In genomic region chr11:102317099-102317767, GRCh38 we compare ENCODE assay signal across 8 cellular contexts. TPM values are rescaled to one million over a fixed set of nuclear protein-coding genes. Genes with fewer than 3 reads are reported as not detected.
DNase-seq lines count a peak whose midpoint lies in the region; ATAC-seq and TF ChIP-seq lines count a peak whose summit lies in the region.

Gene BIRC3 (plus strand): TSS chr11:102317484. CDS start chr11:102324510, 7,026 bp downstream.

- DNase-seq in GM13977 (ENCODE audit: low spot score) (peak; percentile 77), NCI-H146 (lab: John Stamatoyannopoulos, UW) (peak; percentile 98), T-helper 22 cell (ENCODE audit: low read depth) (peak; percentile 95), astrocyte of the cerebellum (ENCODE audit: low read depth) (peak; percentile 79), iPS DF 19.7 (ENCODE audit: low read depth, low spot score) (peak; percentile 35), gastrocnemius medialis (peak; percentile 79 to 90), NCI-H446 treated with DMSO at 0.1 percent for 48 hours (lab: John Stamatoyannopoulos, UW) (no peak)

- no peaks in the 10 kb centered on the region for H3K27me3 ChIP-seq in gastrocnemius medialis

- intact Hi-C loops in gastrocnemius medialis (cut with DNase I; ENCODE audit: low total_unique reads), result no loop called here

- ATAC-seq in HG02870 (IDR thresholded peaks at IDR 0.05; ENCODE audit: unreplicated experiment) (peak; percentile 81), gastrocnemius medialis (peak; percentile 92 to 96)

- peaks cover 0 to 19% of the 10 kb centered on the region in 2 donors for H3K4me1 ChIP-seq in gastrocnemius medialis

- H3K27ac ChIP-seq in gastrocnemius medialis, result peak within 1 kb of the TSS; percentile 71 to 80 (median 76)

- TF ChIP-seq POLR2A in gastrocnemius medialis (IDR thresholded peaks at IDR 0.05), result peak; percentile 37 to 61

- in situ Hi-C loops in GM13977 (cut with MboI; ENCODE audit: low pct_unique_long_range_greater_than_20kb, low sequenced_read_pairs, unreplicated experiment), result no loop called here
- in situ Hi-C loops in astrocyte of the cerebellum (cut with HindIII; ENCODE audit: low sequenced_read_pairs), result no loop called here
- in situ Hi-C loops in gastrocnemius medialis (cut with MboI; ENCODE audit: low sequenced_read_pairs in 4 of 4), result no loop called here

- H3K4me3 ChIP-seq in astrocyte of the cerebellum (ENCODE audit: low read depth, low read length), result peak within 1 kb of the TSS; percentile 49
- peak within 1 kb of the TSS; percentile 51 to 69 (median 62) for H3K4me3 ChIP-seq in gastrocnemius medialis

- TF ChIP-seq CTCF in GM13977 (IDR thresholded peaks at IDR 0.05; ENCODE audit: extremely low read depth, insufficient read depth, missing control alignments), result peak; percentile 5
- TF ChIP-seq CTCF in astrocyte of the cerebellum (IDR thresholded peaks at IDR 0.05; ENCODE audit: low read depth, low read length, missing control alignments), result peak; percentile 42
- TF ChIP-seq CTCF in gastrocnemius medialis (IDR thresholded peaks at IDR 0.05 in 4 of 5, conservative IDR thresholded peaks at IDR 0.05 in 1 of 5), result peak in 4 of 5 experiments; percentile 29 to 49 (median 42)

- no peaks in the 10 kb centered on the region for H3K9me3 ChIP-seq in gastrocnemius medialis

- no peaks in the 10 kb centered on the region for H3K36me3 ChIP-seq in gastrocnemius medialis

RNA-seq across cellular contexts. Expression of gene BIRC3, which starts in this region (rescaled TPM):
- 1 to 10 TPM; 1.7 to 2.5 (median 2.0) TPM for total RNA-seq in gastrocnemius medialis
